22 cellular contexts compared by ENCODE assay signal in genomic region chr9:110605586-110605985, GRCh38. TPM values are rescaled to one million over a fixed set of nuclear protein-coding genes. Genes with fewer than 3 reads are reported as not detected.
"Had no signal": no experiment of that assay in that cellular context is flagged by ENCODE, and none has a peak within 500 bp of the region (broad histone marks: within the 10 kb centered on the region; RNA-seq: fewer than 3 reads in every experiment).

No MANE protein-coding gene starts in this region.

- DNase-seq: Karpas-422, KG1, MG63, NCI-H1092, NCI-H1105 treated with DMSO at 0.1 percent for 48 hours, NCI-H1417 treated with DMSO at 0.1 percent for 48 hours, NCI-H146, NCI-H1694 treated with DMSO at 0.1 percent for 48 hours, NCI-H1930, NCI-H2081, NCI-H2107, NCI-H2227 treated with DMSO at 0.1 percent for 48 hours, NCI-H524, NCI-H526 treated with DMSO at 0.1 percent for 48 hours, NCI-H748 treated with DMSO at 0.1 percent for 48 hours, SIG-M5 had no signal

- H3K4me3 ChIP-seq: MG63, SJSA1, SK-N-MC had no signal

- H3K27me3 ChIP-seq: MG63, SJSA1 had no signal

- ATAC-seq: Panc1, Right ventricle myocardium inferior had no signal

- H3K36me3 ChIP-seq: MG63, SJSA1 had no signal

- H3K4me1 ChIP-seq: SJSA1 had no signal

- H3K9me3 ChIP-seq: MG63, SJSA1 had no signal

- H3K27ac ChIP-seq: HL-60, RWPE1, SJSA1, SK-N-MC had no signal

RNA-seq across cellular contexts. Expression of gene SVEP1, which starts 26.0 kb away (rescaled TPM):
- total RNA-seq: SJSA1 had no signal
